Comparison of ENCODE assay signal across 31 cellular contexts in genomic region chr11:114551060-114551459, GRCh38. TPM values are rescaled to one million over a fixed set of nuclear protein-coding genes. Genes with fewer than 3 reads are reported as not detected.
"Had no signal": no experiment of that assay in that cellular context is flagged by ENCODE, and none has a peak within 500 bp of the region (broad histone marks: within the 10 kb centered on the region; RNA-seq: fewer than 3 reads in every experiment).

No MANE protein-coding gene starts in this region.

- H3K9me3 ChIP-seq: esophagus squamous epithelium, gastrocnemius medialis, heart right ventricle, left lung had no signal

- FAIRE-seq: endometrium, keratinocyte had no signal

- ATAC-seq: effector memory CD8-positive, alpha-beta T cell; esophagus mucosa; heart right ventricle; left cardiac atrium; left lung; left ventricle myocardium superior had no signal

- H3K4me1 ChIP-seq: esophagus squamous epithelium, gastrocnemius medialis, heart right ventricle, left lung had no signal

- H3K36me3 ChIP-seq: esophagus squamous epithelium, gastrocnemius medialis, heart right ventricle, left lung had no signal

- H3K27ac ChIP-seq: coronary artery, epithelial cell of prostate, esophagus squamous epithelium, heart right ventricle, left lung had no signal

- H3K27me3 ChIP-seq: esophagus squamous epithelium, gastrocnemius medialis, heart right ventricle, left lung had no signal

- H3K4me3 ChIP-seq: coronary artery, esophagus squamous epithelium, gastrocnemius medialis, heart right ventricle, left lung, lung had no signal

- DNase-seq: effector CD8-positive, alpha-beta T cell; effector memory CD8-positive, alpha-beta T cell; endodermal cell; erythroblast; esophagus squamous epithelium; foreskin fibroblast; foreskin melanocyte; gastrocnemius medialis; glutamatergic neuron; head of caudate nucleus; heart right ventricle; hippocampal formation; left cardiac atrium; left lung; left ventricle myocardium superior; mammary epithelial cell; mesendoderm; midbrain had no signal

RNA-seq across cellular contexts. Expression of gene NXPE1, which starts 8.6 kb away (rescaled TPM):
- total RNA-seq: cerebellum, dermis microvascular lymphatic vessel endothelial cell, endodermal cell, esophagus mucosa, esophagus squamous epithelium, glomerular endothelial cell, heart right ventricle, kidney epithelial cell, left cardiac atrium, left lung, left ventricle myocardium superior, lower leg skin, lung, mammary epithelial cell, mononuclear cell, mucosa of gallbladder had no signal
- polyA plus RNA-seq: keratinocyte, lung, mammary epithelial cell had no signal

RNA-seq across cellular contexts. Expression of gene NXPE4, which starts 44.5 kb away (rescaled TPM):
- total RNA-seq: cerebellum, dermis microvascular lymphatic vessel endothelial cell, endodermal cell, esophagus mucosa, glomerular endothelial cell, heart right ventricle, kidney epithelial cell, left cardiac atrium, left lung, left ventricle myocardium superior, lower leg skin, lung, mammary epithelial cell, mononuclear cell, mucosa of gallbladder had no signal
- polyA plus RNA-seq: heart right ventricle, keratinocyte, lung, mammary epithelial cell had no signal
